Comparison of ENCODE assay signal across 33 cellular contexts in genomic region chr3:39882111-39882510, GRCh38.
DNase-seq lines count a peak whose midpoint lies in the region; ATAC-seq and TF ChIP-seq lines count a peak whose summit lies in the region.
"Had no signal": no experiment of that assay in that cellular context is flagged by ENCODE, and none has a peak within 500 bp of the region (broad histone marks: within the 10 kb centered on the region; RNA-seq: fewer than 3 reads in every experiment).

No MANE protein-coding gene starts in this region.

- peak overlapping the region; percentile 78 for H3K4me2 ChIP-seq in Karpas-422 (ENCODE audit: low read depth, low read length, poor library complexity, severe bottlenecking)
- H3K4me2 ChIP-seq: A549; BLaER1; BLaER1 treated with 17β-estradiol and CSF1 and Interleukin-3, amounts not matched to agents 10 nM and 100 nM had no signal

- H3K9me3 ChIP-seq in Karpas-422 (ENCODE audit: low read length): peaks cover 10% of the 10 kb centered on the region
- H3K9me3 ChIP-seq: A549, BE2C, BLaER1, Caco-2 had no signal

- no peaks in the 10 kb centered on the region for H4K20me1 ChIP-seq in Karpas-422 (ENCODE audit: insufficient read depth, low read depth, low read length)
- H4K20me1 ChIP-seq: BLaER1; BLaER1 treated with 17β-estradiol and CSF1 and Interleukin-3, amounts not matched to agents 10 nM and 100 nM had no signal

- no peaks in the 10 kb centered on the region for H3K27me3 ChIP-seq in Karpas-422 (ENCODE audit: low read length)
- H3K27me3 ChIP-seq: BE2C; BLaER1; BLaER1 treated with 17β-estradiol and CSF1 and Interleukin-3, amounts not matched to agents 10 nM and 100 nM had no signal

- H3K27ac ChIP-seq in Karpas-422 (ENCODE audit: low read length): peak overlapping the region; percentile 96
- H3K27ac ChIP-seq: 22Rv1; A549; BLaER1; BLaER1 treated with 17β-estradiol and CSF1 and Interleukin-3, amounts not matched to agents 10 nM and 100 nM; C4-2B had no signal

- peak overlapping the region; percentile 52; the same call in 1 of the 2 replicates for H3K4me3 ChIP-seq in Karpas-422 (ENCODE audit: low read length)
- H3K4me3 ChIP-seq: A549; BLaER1; BLaER1 treated with 17β-estradiol and CSF1 and Interleukin-3, amounts not matched to agents 10 nM and 100 nM had no signal

- H3K4me1 ChIP-seq in Karpas-422 (ENCODE audit: low read length): peaks cover 44% of the 10 kb centered on the region
- H3K4me1 ChIP-seq: A549; BE2C; BLaER1; BLaER1 treated with 17β-estradiol and CSF1 and Interleukin-3, amounts not matched to agents 10 nM and 100 nM; Caco-2 had no signal

- no peaks in the 10 kb centered on the region for H3K9me2 ChIP-seq in Karpas-422 (replicated peaks; ENCODE audit: insufficient read depth, low read length)

- peaks cover 47% of the 10 kb centered on the region for H3K79me2 ChIP-seq in Karpas-422 (ENCODE audit: low read length)

- peak; percentile 96 for DNase-seq in Karpas-422
- peak; percentile 61 to 62 for DNase-seq in NCI-H526 (lab: John Stamatoyannopoulos, UW)
- peak; percentile 21 for DNase-seq in NCI-H526 treated with DMSO at 0.1 percent for 48 hours (lab: John Stamatoyannopoulos, UW)
- DNase-seq in germinal center (ENCODE audit: low spot score): peak; percentile 25
- DNase-seq in erythroblast (lab: John Stamatoyannopoulos, UW): no peak
- DNase-seq in NCI-H187 treated with DMSO at 0.1 percent for 48 hours (lab: John Stamatoyannopoulos, UW): no peak
- DNase-seq: 8988T; ACHN; AML-193; BE2C; C1 segment of cervical spinal cord; Caco-2; Calu3; CD4-positive, alpha-beta memory T cell; CD4-positive, alpha-beta T cell; CD4-positive, CD25-positive, alpha-beta regulatory T cell; CD8-positive, alpha-beta memory T cell; CD8-positive, alpha-beta T cell; COR-L47; DMS 273 treated with DMSO at 0.1 percent for 48 hours; DMS153; DMS53; DMS79; DMS79 treated with DMSO at 0.1 percent for 48 hours; DND-41; EL had no signal

- H3K9ac ChIP-seq in Karpas-422 (ENCODE audit: low read length): no peak overlapping the region
- H3K9ac ChIP-seq: BLaER1; BLaER1 treated with 17β-estradiol and CSF1 and Interleukin-3, amounts not matched to agents 10 nM and 100 nM had no signal

- no peak overlapping the region for H2AFZ ChIP-seq in Karpas-422 (ENCODE audit: low read length)

- TF ChIP-seq POLR2A in erythroblast (IDR thresholded peaks at IDR 0.05; ENCODE audit: low read length): no peak

- H3K36me3 ChIP-seq in Karpas-422 (ENCODE audit: insufficient read depth, low read length): peaks cover 18% of the 10 kb centered on the region
- H3K36me3 ChIP-seq: BE2C; BLaER1; BLaER1 treated with 17β-estradiol and CSF1 and Interleukin-3, amounts not matched to agents 10 nM and 100 nM had no signal

- ATAC-seq in GM19351 (IDR thresholded peaks at IDR 0.05; ENCODE audit: unreplicated experiment) (no peak), GM18907 (IDR thresholded peaks at IDR 0.05; ENCODE audit: unreplicated experiment) (no peak)
- ATAC-seq: A549; CD8-positive, alpha-beta T cell had no signal

Comparison
In these comparisons a context has a peak if more than half of its experiments do, and no peak if none do; other contexts are left out.
1. DNase-seq: peak in Karpas-422 (single experiment), NCI-H526 (2 of 2), NCI-H526 treated with DMSO at 0.1 percent for 48 hours (single experiment) and germinal center (single experiment); none in erythroblast (0 of 2) and NCI-H187 treated with DMSO at 0.1 percent for 48 hours (single experiment).